In the genomic region with DNA sequence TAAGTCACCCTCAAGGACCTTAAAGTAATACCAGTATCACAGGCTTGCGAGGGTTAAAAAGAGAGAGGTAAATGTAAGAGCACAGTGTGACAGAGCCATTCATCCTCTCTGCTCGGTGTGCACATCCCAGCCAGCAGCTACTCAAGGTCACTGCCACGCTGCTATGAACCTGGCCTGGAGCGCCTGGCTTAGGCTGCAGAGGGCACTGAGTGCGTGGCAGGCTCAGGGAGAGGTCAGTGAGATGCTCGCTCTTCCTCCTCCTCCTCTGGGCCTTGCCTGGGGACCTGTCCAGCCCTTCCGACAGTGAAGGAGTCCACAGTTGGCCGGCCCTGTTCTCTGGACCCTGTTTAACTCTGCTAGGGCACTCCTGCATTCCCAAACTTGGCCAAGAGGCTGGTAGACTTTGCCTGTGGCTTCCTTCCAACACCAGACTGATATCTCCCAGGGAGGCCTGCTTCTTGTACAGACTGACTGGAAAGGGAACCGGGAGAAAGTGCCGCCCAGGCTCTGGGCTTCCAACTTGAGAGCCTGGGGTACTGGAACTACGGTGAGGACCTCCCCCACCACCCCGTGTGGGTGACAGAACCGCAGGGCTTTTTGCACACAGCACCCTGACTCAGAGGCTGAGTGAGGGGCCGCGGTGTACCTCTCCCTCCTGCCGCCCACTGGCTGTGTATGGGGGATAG, we compare ENCODE assay signal across 11 cellular contexts.
DNase-seq lines count a peak whose midpoint lies in the region; ATAC-seq and TF ChIP-seq lines count a peak whose summit lies in the region.
"Had no signal": no experiment of that assay in that cellular context is flagged by ENCODE, and none has a peak within 500 bp of the region (broad histone marks: within the 10 kb centered on the region; RNA-seq: fewer than 3 reads in every experiment).

No MANE protein-coding gene starts in this region.

- TF ChIP-seq CTCF in RWPE2 (IDR thresholded peaks at IDR 0.05; ENCODE audit: poor library complexity, severe bottlenecking) (no peak), GM10266 (IDR thresholded peaks at IDR 0.05; ENCODE audit: control insufficient read depth, insufficient read depth, low read depth, missing control alignments) (no peak)

- DNase-seq in RWPE2 (ENCODE audit: low spot score) (no peak), GM10266 (ENCODE audit: extremely low spot score) (no peak), NCI-H187 (lab: John Stamatoyannopoulos, UW) (no peak), NCI-H1048 (lab: John Stamatoyannopoulos, UW) (no peak)
- DNase-seq: NCI-H345; retina; stimulated activated naive CD8-positive, alpha-beta T cell treated with anti-CD3 and anti-CD28 coated beads, Interleukin-15, amount 100 ng/mL, for 72 hours had no signal

- no peaks in the 10 kb centered on the region for H3K27me3 ChIP-seq in RWPE2 (ENCODE audit: insufficient read depth, poor library complexity, severe bottlenecking)
- no peaks in the 10 kb centered on the region for H3K27me3 ChIP-seq in stomach smooth muscle (ENCODE audit: control insufficient read depth in 1 of 2, insufficient read depth in 2 of 2, low read length in 2 of 2)

- no peaks in the 10 kb centered on the region for H3K4me1 ChIP-seq in RWPE2 (ENCODE audit: insufficient read depth, poor library complexity, severe bottlenecking)
- no peaks in the 10 kb centered on the region for H3K4me1 ChIP-seq in mesodermal cell (ENCODE audit: control insufficient read depth, insufficient read depth, low read length, poor library complexity, severe bottlenecking)
- peaks cover 46% of the 10 kb centered on the region for H3K4me1 ChIP-seq in stomach smooth muscle (ENCODE audit: control insufficient read depth, insufficient read depth, low read length)

- H3K9ac ChIP-seq in stomach smooth muscle (ENCODE audit: low read length in 2 of 2): peak overlapping the region; percentile 57 to 68

- H3K4me3 ChIP-seq in RWPE2 (ENCODE audit: severe bottlenecking): no peak overlapping the region
- H3K4me3 ChIP-seq in mesodermal cell (ENCODE audit: extremely low read depth, insufficient read depth, low read length, poor library complexity, severe bottlenecking): no peak overlapping the region
- H3K4me3 ChIP-seq in stomach smooth muscle (ENCODE audit: low read length in 2 of 2): peak overlapping the region in 1 of 2 donors; percentile 40

- peak; percentile 31; the same call in 1 of the 3 replicates for ATAC-seq in RWPE2 (ENCODE audit: low read depth)
- ATAC-seq in esophagus mucosa: peak; percentile 38
- ATAC-seq in GM18868 (IDR thresholded peaks at IDR 0.05; ENCODE audit: unreplicated experiment): no peak
- ATAC-seq: stimulated activated naive CD8-positive, alpha-beta T cell treated with anti-CD3 and anti-CD28 coated beads, Interleukin-15, amount 100 ng/mL, for 72 hours had no signal

- WGBS in mesodermal cell (ENCODE audit: insufficient coverage in 2 of 2), 2 experiments: 93 to 94% methylated on average over 11 to 14 of the region's 16 CpGs

- H3K9me3 ChIP-seq in RWPE2 (ENCODE audit: severe bottlenecking) (no peaks in the 10 kb centered on the region), mesodermal cell (ENCODE audit: control insufficient read depth, low read length) (no peaks in the 10 kb centered on the region), stomach smooth muscle (ENCODE audit: control insufficient read depth in 2 of 2, low read length in 2 of 2) (no peaks in the 10 kb centered on the region)

- H3K36me3 ChIP-seq in RWPE2 (ENCODE audit: low read depth) (peaks cover 99% of the 10 kb centered on the region), mesodermal cell (ENCODE audit: control insufficient read depth, insufficient read depth, low read length) (peaks cover 92% of the 10 kb centered on the region), stomach smooth muscle (ENCODE audit: control insufficient read depth in 2 of 2, insufficient read depth in 2 of 2, low read length in 2 of 2) (peaks cover 4 to 22% of the 10 kb centered on the region in 2 donors)

- H3K27ac ChIP-seq in RWPE2 (ENCODE audit: poor library complexity, severe bottlenecking) (no peak overlapping the region), mesodermal cell (ENCODE audit: low read depth, low read length, severe bottlenecking) (peak overlapping the region; percentile 16), stomach smooth muscle (ENCODE audit: low read length) (peak overlapping the region; percentile 94)
